In the genomic region with DNA sequence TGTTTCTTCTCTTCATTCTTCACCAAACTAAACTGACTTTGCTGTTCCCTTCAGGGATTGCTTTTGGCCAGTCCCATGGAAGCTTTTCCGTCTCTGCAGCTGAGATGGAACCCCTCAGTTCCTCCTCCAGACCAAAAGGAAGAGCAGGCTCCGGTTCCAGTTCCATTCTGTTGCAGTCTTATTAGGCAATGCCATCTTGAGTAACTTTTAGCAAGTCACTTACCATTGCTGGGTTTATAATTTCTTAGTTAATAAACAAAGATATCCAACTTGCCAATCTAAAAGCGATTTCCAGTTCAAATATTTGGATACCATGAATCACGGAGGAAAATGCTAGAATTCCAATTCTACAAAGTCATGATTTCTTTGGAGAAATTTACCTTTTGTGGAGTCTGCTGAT, we compare ENCODE assay signal across 2 cellular contexts.
TF ChIP-seq lines count a peak whose summit lies in the region.

No MANE protein-coding gene starts in this region.

TF ChIP-seq in A549, 52 proteins besides CTCF, POLR2A, EP300 and RAD21:
- TF ChIP-seq, protein P1, sequence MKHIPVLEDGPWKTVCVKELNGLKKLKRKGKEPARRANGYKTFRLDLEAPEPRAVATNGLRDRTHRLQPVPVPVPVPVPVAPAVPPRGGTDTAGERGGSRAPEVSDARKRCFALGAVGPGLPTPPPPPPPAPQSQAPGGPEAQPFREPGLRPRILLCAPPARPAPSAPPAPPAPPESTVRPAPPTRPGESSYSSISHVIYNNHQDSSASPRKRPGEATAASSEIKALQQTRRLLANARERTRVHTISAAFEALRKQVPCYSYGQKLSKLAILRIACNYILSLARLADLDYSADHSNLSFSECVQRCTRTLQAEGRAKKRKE (CRISPR knock-in tag; IDR thresholded peaks at IDR 0.05; ENCODE audit: low read depth): no peak
- TF ChIP-seq NFE2L2 (conservative IDR thresholded peaks at IDR 0.05; ENCODE audit: low read length): no peak
- peak; percentile 15; the same call in 1 of the 2 replicates for TF ChIP-seq JUNB (IDR thresholded peaks at IDR 0.05)
- TF ChIP-seq FOSL2 (IDR thresholded peaks at IDR 0.05): 0 out of 2 replicates have a peak, but pooled peaks have one; percentile 23
- peak; percentile 23; the same call in 1 of the 2 replicates for TF ChIP-seq FOSL2 (CRISPR knock-in tag; IDR thresholded peaks at IDR 0.05)
- no peak for TF ChIP-seq ZSCAN20 (CRISPR knock-in tag; IDR thresholded peaks at IDR 0.05)
- TF ChIP-seq GATA3 (IDR thresholded peaks at IDR 0.05; ENCODE audit: borderline replicate concordance): no peak
- TF ChIP-seq CEBPB (IDR thresholded peaks at IDR 0.05): peak; percentile 58 to 73
- TF ChIP-seq NR3C1 (IDR thresholded peaks at IDR 0.05): no peak
- no peak for TF ChIP-seq TFCP2L1 (CRISPR knock-in tag; IDR thresholded peaks at IDR 0.05)
- no peak for TF ChIP-seq RCOR1 (IDR thresholded peaks at IDR 0.05; ENCODE audit: low read depth, low read length)
- TF ChIP-seq FOXS1 (CRISPR knock-in tag; IDR thresholded peaks at IDR 0.05): no peak

TF ChIP-seq in IMR-90, 13 proteins besides CTCF, POLR2A, EP300 and RAD21 (continued from another document):
- no peak for TF ChIP-seq CEBPB (IDR thresholded peaks at IDR 0.05; ENCODE audit: low read depth, low read length)
- no peak for TF ChIP-seq RFX5 (IDR thresholded peaks at IDR 0.05; ENCODE audit: low read depth, low read length)
- TF ChIP-seq MAFK (IDR thresholded peaks at IDR 0.05; ENCODE audit: low read depth, low read length): no peak
- no peak for TF ChIP-seq BHLHE40 (IDR thresholded peaks at IDR 0.05; ENCODE audit: low read depth, low read length)
- TF ChIP-seq, protein P2, sequence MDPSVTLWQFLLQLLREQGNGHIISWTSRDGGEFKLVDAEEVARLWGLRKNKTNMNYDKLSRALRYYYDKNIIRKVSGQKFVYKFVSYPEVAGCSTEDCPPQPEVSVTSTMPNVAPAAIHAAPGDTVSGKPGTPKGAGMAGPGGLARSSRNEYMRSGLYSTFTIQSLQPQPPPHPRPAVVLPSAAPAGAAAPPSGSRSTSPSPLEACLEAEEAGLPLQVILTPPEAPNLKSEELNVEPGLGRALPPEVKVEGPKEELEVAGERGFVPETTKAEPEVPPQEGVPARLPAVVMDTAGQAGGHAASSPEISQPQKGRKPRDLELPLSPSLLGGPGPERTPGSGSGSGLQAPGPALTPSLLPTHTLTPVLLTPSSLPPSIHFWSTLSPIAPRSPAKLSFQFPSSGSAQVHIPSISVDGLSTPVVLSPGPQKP (IDR thresholded peaks at IDR 0.05; ENCODE audit: borderline replicate concordance, low read depth, low read length): no peak
TF ChIP-seq in IMR-90: peak in this region for 0.
